14 cellular contexts compared by ENCODE assay signal in genomic region chr5:38541174-38541724, GRCh38. TPM values are rescaled to one million over a fixed set of nuclear protein-coding genes. Genes with fewer than 3 reads are reported as not detected.
DNase-seq lines count a peak whose midpoint lies in the region; ATAC-seq, FAIRE-seq and TF ChIP-seq lines count a peak whose summit lies in the region.
"Had no signal": no experiment of that assay in that cellular context is flagged by ENCODE, and none has a peak within 500 bp of the region (broad histone marks: within the 10 kb centered on the region; RNA-seq: fewer than 3 reads in every experiment).

No MANE protein-coding gene starts in this region.

- no peaks in the 10 kb centered on the region for H3K27me3 ChIP-seq in colonic mucosa

- H3K9ac ChIP-seq in kidney (ENCODE audit: low read length in 2 of 2) (no peak overlapping the region), colonic mucosa (ENCODE audit: low read depth in 2 of 2, low read length in 2 of 2) (no peak overlapping the region)

- CTCF ChIA-PET in activated CD4-positive, alpha-beta memory T cell treated with anti-CD3 and anti-CD28 coated beads for 36 hours (lab: Charles Lee) = interaction anchor here (0.8 to 1.6 kb wide), 3 partner anchors 10 to 121 kb away, joined by 3 to 6 read pairs (median 5); no protein-coding TSS in a partner anchor

- peaks cover 30 to 42% of the 10 kb centered on the region in 2 donors for H3K4me1 ChIP-seq in kidney (ENCODE audit: control insufficient read depth in 1 of 2, insufficient read depth in 1 of 2, low read depth in 1 of 2, low read length in 2 of 2)
- H3K4me1 ChIP-seq in colonic mucosa = no peaks in the 10 kb centered on the region

- peak overlapping the region; percentile 5 to 32 for H3K27ac ChIP-seq in kidney (ENCODE audit: low read depth in 2 of 2, low read length in 2 of 2)
- no peak overlapping the region for H3K27ac ChIP-seq in colonic mucosa
- H3K27ac ChIP-seq: lower lobe of right lung had no signal

- H3K36me3 Mint-ChIP-seq in activated CD4-positive, alpha-beta memory T cell treated with anti-CD3 and anti-CD28 coated beads for 36 hours = no peaks in the 10 kb centered on the region

- H3K9me3 ChIP-seq in kidney (ENCODE audit: control insufficient read depth in 1 of 2, low read length in 2 of 2) (no peaks in the 10 kb centered on the region), colonic mucosa (no peaks in the 10 kb centered on the region)
- H3K9me3 ChIP-seq: lower lobe of right lung had no signal

- no peak for FAIRE-seq in kidney (lab: Jason Lieb, UNC)
- FAIRE-seq: endometrium, frontal cortex had no signal

- H3K4me3 ChIP-seq in kidney (ENCODE audit: low read length in 2 of 2) (no peak overlapping the region), colonic mucosa (no peak overlapping the region)
- H3K4me3 ChIP-seq: lower lobe of right lung had no signal

- no peaks in the 10 kb centered on the region for H3K9me3 Mint-ChIP-seq in activated CD4-positive, alpha-beta memory T cell treated with anti-CD3 and anti-CD28 coated beads for 36 hours
- H3K9me3 Mint-ChIP-seq: nephron progenitor cell had no signal

- intact Hi-C loops in kidney (cut with DNase I) = no loop called here
- intact Hi-C loops in activated CD4-positive, alpha-beta memory T cell treated with anti-CD3 and anti-CD28 coated beads for 36 hours (cut with micrococcal nuclease) = no loop called here
- intact Hi-C loops in colonic mucosa (cut with DNase I) = no loop called here

- peak; percentile 55 for DNase-seq in DMS79 (lab: John Stamatoyannopoulos, UW)
- DNase-seq in NCI-H1930 (lab: John Stamatoyannopoulos, UW) = peak; percentile 21 to 61
- peak; percentile 87 to 90 for DNase-seq in SHP77 (lab: John Stamatoyannopoulos, UW)
- DNase-seq in kidney = no peak
- DNase-seq in activated CD4-positive, alpha-beta memory T cell treated with anti-CD3 and anti-CD28 coated beads for 36 hours = no peak
- no peak for DNase-seq in colonic mucosa
- DNase-seq: activated naive CD4-positive, alpha-beta T cell; lower lobe of right lung; nephron progenitor cell had no signal

- POLR2A ChIA-PET in activated CD4-positive, alpha-beta memory T cell treated with anti-CD3 and anti-CD28 coated beads for 36 hours (lab: Charles Lee) = no interaction called here

- H3K27ac Mint-ChIP-seq in activated CD4-positive, alpha-beta memory T cell treated with anti-CD3 and anti-CD28 coated beads for 36 hours = no peak overlapping the region
- H3K27ac Mint-ChIP-seq: nephron progenitor cell had no signal

- H3K4me1 Mint-ChIP-seq in activated CD4-positive, alpha-beta memory T cell treated with anti-CD3 and anti-CD28 coated beads for 36 hours (ENCODE audit: low read depth) = no peaks in the 10 kb centered on the region

- TF ChIP-seq CTCF in kidney (IDR thresholded peaks at IDR 0.05; ENCODE audit: borderline replicate concordance, extremely low read depth, insufficient read depth) (no peak), colonic mucosa (IDR thresholded peaks at IDR 0.05) (no peak)

- no peak overlapping the region for H3K4me3 Mint-ChIP-seq in activated CD4-positive, alpha-beta memory T cell treated with anti-CD3 and anti-CD28 coated beads for 36 hours
- H3K4me3 Mint-ChIP-seq: nephron progenitor cell had no signal

- ATAC-seq in GM21723 (IDR thresholded peaks at IDR 0.05; ENCODE audit: unreplicated experiment) (no peak), SK-N-SH treated with all-trans-retinoic acid at 6 μM for 48 hours (no peak; the same call in 2 of the 3 replicates)

- no peaks in the 10 kb centered on the region for H3K36me3 ChIP-seq in kidney (ENCODE audit: control insufficient read depth in 1 of 2, insufficient read depth in 2 of 2, low read length in 2 of 2)
- H3K36me3 ChIP-seq in colonic mucosa = no peaks in the 10 kb centered on the region
- H3K36me3 ChIP-seq: lower lobe of right lung had no signal

- peaks cover 23% of the 10 kb centered on the region for H3K27me3 Mint-ChIP-seq in activated CD4-positive, alpha-beta memory T cell treated with anti-CD3 and anti-CD28 coated beads for 36 hours

TF ChIP-seq in SK-N-SH treated with all-trans-retinoic acid at 6 μM for 48 hours, 23 proteins besides CTCF, POLR2A, EP300 and RAD21:
- TF ChIP-seq ZFP30 (CRISPR knock-in tag; IDR thresholded peaks at IDR 0.05) (no peak), OSR1 (CRISPR knock-in tag; IDR thresholded peaks at IDR 0.05) (no peak), ARNTL (CRISPR knock-in tag; IDR thresholded peaks at IDR 0.05; ENCODE audit: borderline replicate concordance, low read depth) (no peak), TCF4 (CRISPR knock-in tag; IDR thresholded peaks at IDR 0.05; ENCODE audit: borderline replicate concordance) (no peak), GLIS3 (CRISPR knock-in tag; IDR thresholded peaks at IDR 0.05) (no peak), TOX (CRISPR knock-in tag; IDR thresholded peaks at IDR 0.05; ENCODE audit: borderline replicate concordance) (no peak), PPARA (CRISPR knock-in tag; IDR thresholded peaks at IDR 0.05; ENCODE audit: borderline replicate concordance) (no peak), ESRRG (CRISPR knock-in tag; IDR thresholded peaks at IDR 0.05) (no peak), ZNF70 (CRISPR knock-in tag; IDR thresholded peaks at IDR 0.05) (no peak)
- TF ChIP-seq, protein P1, sequence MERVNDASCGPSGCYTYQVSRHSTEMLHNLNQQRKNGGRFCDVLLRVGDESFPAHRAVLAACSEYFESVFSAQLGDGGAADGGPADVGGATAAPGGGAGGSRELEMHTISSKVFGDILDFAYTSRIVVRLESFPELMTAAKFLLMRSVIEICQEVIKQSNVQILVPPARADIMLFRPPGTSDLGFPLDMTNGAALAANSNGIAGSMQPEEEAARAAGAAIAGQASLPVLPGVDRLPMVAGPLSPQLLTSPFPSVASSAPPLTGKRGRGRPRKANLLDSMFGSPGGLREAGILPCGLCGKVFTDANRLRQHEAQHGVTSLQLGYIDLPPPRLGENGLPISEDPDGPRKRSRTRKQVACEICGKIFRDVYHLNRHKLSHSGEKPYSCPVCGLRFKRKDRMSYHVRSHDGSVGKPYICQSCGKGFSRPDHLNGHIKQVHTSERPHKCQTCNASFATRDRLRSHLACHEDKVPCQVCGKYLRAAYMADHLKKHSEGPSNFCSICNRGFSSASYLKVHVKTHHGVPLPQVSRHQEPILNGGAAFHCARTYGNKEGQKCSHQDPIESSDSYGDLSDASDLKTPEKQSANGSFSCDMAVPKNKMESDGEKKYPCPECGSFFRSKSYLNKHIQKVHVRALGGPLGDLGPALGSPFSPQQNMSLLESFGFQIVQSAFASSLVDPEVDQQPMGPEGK (CRISPR knock-in tag; IDR thresholded peaks at IDR 0.05; ENCODE audit: borderline replicate concordance) = no peak
TF ChIP-seq in SK-N-SH treated with all-trans-retinoic acid at 6 μM for 48 hours: peak in this region for 0.

RNA-seq across cellular contexts. Expression of gene LIFR, which starts 15.2 kb away (rescaled TPM):
- total RNA-seq in kidney (90.1 TPM), colonic mucosa (10 to 100 TPM in 1 of 2 donors, 1 to 10 TPM in 1; 7.0 to 10.3 TPM)
- polyA plus RNA-seq in kidney (ENCODE audit: insufficient read depth, low read depth, low replicate concordance) = 8.5 TPM
- total RNA-seq in activated CD4-positive, alpha-beta memory T cell treated with anti-CD3 and anti-CD28 coated beads for 36 hours = under 1 TPM; 0.05 to 0.14 TPM
- total RNA-seq: T-helper 2 cell treated with Interferon-gamma antibody and Interleukin-4, amounts not matched to agents 100 ng/mL and 5 ng/mL, for 36 hours had no signal

Comparison
In these comparisons a context has a peak if more than half of its experiments do, and no peak if none do; other contexts are left out.
1. DNase-seq: peak in DMS79 (single experiment), NCI-H1930 (2 of 2) and SHP77 (2 of 2); none in kidney (single experiment), activated CD4-positive, alpha-beta memory T cell treated with anti-CD3 and anti-CD28 coated beads for 36 hours (single experiment) and colonic mucosa (single experiment).
2. RNA of gene LIFR, which starts 15.2 kb away (total RNA-seq): 90.1 TPM in kidney (single experiment) and 7.0 to 10.3 TPM in colonic mucosa; 0.05 to 0.14 TPM in activated CD4-positive, alpha-beta memory T cell treated with anti-CD3 and anti-CD28 coated beads for 36 hours; every median in the first group is over 4 times any median in the second.